13 cellular contexts compared by ENCODE assay signal in the genomic region with DNA sequence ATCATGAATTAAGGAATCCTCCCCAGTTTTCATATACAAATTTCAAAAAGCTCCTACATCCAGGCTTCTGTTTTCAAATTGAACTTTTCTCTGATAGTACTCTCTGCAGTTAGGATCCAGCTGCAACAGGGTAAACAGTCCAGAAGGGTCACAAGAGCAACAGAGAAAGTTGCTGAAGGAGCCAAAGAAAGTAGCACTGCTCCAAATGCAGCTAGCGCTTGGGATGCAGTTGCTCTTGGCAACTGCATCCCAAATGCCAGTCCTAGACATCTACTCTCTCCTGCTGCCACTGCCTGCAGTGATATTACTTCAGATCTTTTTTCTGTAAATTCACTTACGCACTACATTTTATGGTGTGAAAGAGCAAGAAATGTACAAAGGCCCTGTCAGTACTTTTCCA.
DNase-seq lines count a peak whose midpoint lies in the region; ATAC-seq lines count a peak whose summit lies in the region.
"Had no signal": no experiment of that assay in that cellular context is flagged by ENCODE, and none has a peak within 500 bp of the region (broad histone marks: within the 10 kb centered on the region; RNA-seq: fewer than 3 reads in every experiment).

No MANE protein-coding gene starts in this region.

- peak overlapping the region; percentile 65 for H3K27ac ChIP-seq in caudate nucleus (ENCODE audit: low read depth, low read length)
- H3K27ac ChIP-seq: A549 had no signal

- DNase-seq in caudate nucleus (lab: John Stamatoyannopoulos, UW) = peak in 6 of 61 donors; percentile 21 to 53 (median 28)
- peak; percentile 79 for DNase-seq in globus pallidus (ENCODE audit: low spot score)
- peak; percentile 48 for DNase-seq in midbrain (lab: John Stamatoyannopoulos, UW)
- no peak for DNase-seq in GM19240 (ENCODE audit: insufficient read length, low spot score)
- no peak for DNase-seq in stimulated activated CD8-positive, alpha-beta memory T cell treated with anti-CD3 and anti-CD28 coated beads, Interleukin-4, amount 100 ng/mL, for 48 hours
- DNase-seq: Caco-2; CD8-positive, alpha-beta T cell; DND-41; GDM1; HCEC 1CT; HFFc6 had no signal

- ATAC-seq in GM19397 (IDR thresholded peaks at IDR 0.05; ENCODE audit: unreplicated experiment) = no peak
- ATAC-seq: A549; CD8-positive, alpha-beta T cell had no signal

Comparison
In these comparisons a context has a peak if more than half of its experiments do, and no peak if none do; other contexts are left out.
1. DNase-seq: peak in globus pallidus (single experiment) and midbrain (single experiment); none in GM19240 (single experiment) and stimulated activated CD8-positive, alpha-beta memory T cell treated with anti-CD3 and anti-CD28 coated beads, Interleukin-4, amount 100 ng/mL, for 48 hours (single experiment).